9 cellular contexts compared by ENCODE assay signal in the genomic region with DNA sequence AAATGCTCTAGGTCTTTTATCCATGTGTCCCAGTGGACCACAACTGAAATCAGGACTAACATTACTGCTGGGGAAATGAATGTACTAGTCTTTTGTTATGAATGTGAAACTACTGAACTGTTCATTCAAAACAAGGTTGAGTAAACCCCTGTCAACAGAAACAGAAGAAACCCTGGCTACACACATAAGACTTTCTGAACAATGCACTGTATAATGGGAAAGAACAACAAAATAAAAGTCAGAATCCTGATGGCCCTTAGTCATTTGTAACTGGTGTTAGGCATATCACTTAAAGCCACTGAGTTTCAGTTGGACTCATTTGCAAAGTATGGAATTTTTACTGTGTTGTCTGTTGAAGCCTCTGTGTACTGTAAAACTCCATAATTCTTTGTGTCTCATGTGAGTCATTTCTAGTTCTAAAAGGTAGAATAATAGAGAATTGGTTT.
DNase-seq lines count a peak whose midpoint lies in the region; ATAC-seq, FAIRE-seq and TF ChIP-seq lines count a peak whose summit lies in the region.
"Had no signal": no experiment of that assay in that cellular context is flagged by ENCODE, and none has a peak within 500 bp of the region (broad histone marks: within the 10 kb centered on the region; RNA-seq: fewer than 3 reads in every experiment).

No MANE protein-coding gene starts in this region.

- H3K4me3 ChIP-seq in HepG2 (replicated peaks in 1 of 3; ENCODE audit: insufficient read depth in 1 of 3, low read depth in 2 of 3, low read length in 3 of 3), result no peak overlapping the region

- CTCF ChIA-PET in activated CD8-positive, alpha-beta T cell treated with anti-CD3 and anti-CD28 coated beads for 36 hours (lab: Charles Lee), result interaction anchor here (1.4 kb wide), 1 partner anchor 23 kb away, joined by 4 read pairs; no protein-coding TSS in a partner anchor
- CTCF ChIA-PET in activated CD8-positive, alpha-beta T cell treated with anti-CD3 and anti-CD28 coated beads, Interleukin-2, amount 10 ng/mL, durations not matched to agents 7 days and 5 days (lab: Charles Lee), result interaction anchor here (1.5 to 1.6 kb wide), 2 partner anchors 45 to 661 kb away, joined by 4 to 7 read pairs; no protein-coding TSS in a partner anchor
- CTCF ChIA-PET in HepG2 (lab: Yijun Ruan, JAX; ENCODE audit: low intra/inter-chr PET ratio, low total read pairs), result no interaction called here

- no TSS peak for BruUV-seq in HepG2 (replicated peaks; lab: Mats Ljungman, UMichigan)

- no peak for TF ChIP-seq EP300 in HepG2 (IDR thresholded peaks at IDR 0.05; ENCODE audit: low read depth in 2 of 2, low read length in 2 of 2)
- TF ChIP-seq EP300 in HepG2 (CRISPR knock-in tag; IDR thresholded peaks at IDR 0.05; ENCODE audit: borderline replicate concordance), result no peak

- H3K4me3 Mint-ChIP-seq in activated CD8-positive, alpha-beta T cell treated with anti-CD3 and anti-CD28 coated beads for 36 hours, result no peak overlapping the region
- H3K4me3 Mint-ChIP-seq in activated CD8-positive, alpha-beta T cell treated with anti-CD3 and anti-CD28 coated beads, Interleukin-2, amount 10 ng/mL, durations not matched to agents 7 days and 5 days, result no peak overlapping the region
- H3K4me3 Mint-ChIP-seq in osteocyte (ENCODE audit: unreplicated experiment), result no peak overlapping the region
- H3K4me3 Mint-ChIP-seq: B cell had no signal

- peaks cover 43% of the 10 kb centered on the region for H3K36me3 Mint-ChIP-seq in activated CD8-positive, alpha-beta T cell treated with anti-CD3 and anti-CD28 coated beads for 36 hours (ENCODE audit: low read depth)
- peaks cover 52% of the 10 kb centered on the region for H3K36me3 Mint-ChIP-seq in activated CD8-positive, alpha-beta T cell treated with anti-CD3 and anti-CD28 coated beads, Interleukin-2, amount 10 ng/mL, durations not matched to agents 7 days and 5 days (ENCODE audit: low read depth)
- peaks cover 14% of the 10 kb centered on the region for H3K36me3 Mint-ChIP-seq in osteocyte (ENCODE audit: unreplicated experiment)

- H3K27me3 Mint-ChIP-seq in activated CD8-positive, alpha-beta T cell treated with anti-CD3 and anti-CD28 coated beads for 36 hours, result no peaks in the 10 kb centered on the region
- no peaks in the 10 kb centered on the region for H3K27me3 Mint-ChIP-seq in activated CD8-positive, alpha-beta T cell treated with anti-CD3 and anti-CD28 coated beads, Interleukin-2, amount 10 ng/mL, durations not matched to agents 7 days and 5 days (ENCODE audit: low read depth)
- H3K27me3 Mint-ChIP-seq in osteocyte (ENCODE audit: unreplicated experiment), result no peaks in the 10 kb centered on the region
- H3K27me3 Mint-ChIP-seq: B cell had no signal

- peaks cover 40% of the 10 kb centered on the region for H3K4me1 Mint-ChIP-seq in activated CD8-positive, alpha-beta T cell treated with anti-CD3 and anti-CD28 coated beads for 36 hours (ENCODE audit: low read depth)
- H3K4me1 Mint-ChIP-seq in activated CD8-positive, alpha-beta T cell treated with anti-CD3 and anti-CD28 coated beads, Interleukin-2, amount 10 ng/mL, durations not matched to agents 7 days and 5 days (ENCODE audit: low read depth), result peaks cover 41% of the 10 kb centered on the region
- peaks cover 15% of the 10 kb centered on the region for H3K4me1 Mint-ChIP-seq in osteocyte (ENCODE audit: unreplicated experiment)
- H3K4me1 Mint-ChIP-seq: B cell had no signal

- no peaks in the 10 kb centered on the region for H3K4me1 ChIP-seq in HepG2 (ENCODE audit: insufficient read depth, low read length)

- no peak overlapping the region for H3K27ac Mint-ChIP-seq in activated CD8-positive, alpha-beta T cell treated with anti-CD3 and anti-CD28 coated beads for 36 hours
- H3K27ac Mint-ChIP-seq in activated CD8-positive, alpha-beta T cell treated with anti-CD3 and anti-CD28 coated beads, Interleukin-2, amount 10 ng/mL, durations not matched to agents 7 days and 5 days, result no peak overlapping the region
- H3K27ac Mint-ChIP-seq in osteocyte (ENCODE audit: unreplicated experiment), result peak overlapping the region; percentile 21
- H3K27ac Mint-ChIP-seq: B cell had no signal

- no peak overlapping the region for H2AFZ ChIP-seq in HepG2 (ENCODE audit: low read length)

- no peaks in the 10 kb centered on the region for H3K9me3 Mint-ChIP-seq in activated CD8-positive, alpha-beta T cell treated with anti-CD3 and anti-CD28 coated beads for 36 hours
- H3K9me3 Mint-ChIP-seq in activated CD8-positive, alpha-beta T cell treated with anti-CD3 and anti-CD28 coated beads, Interleukin-2, amount 10 ng/mL, durations not matched to agents 7 days and 5 days (ENCODE audit: insufficient read depth), result no peaks in the 10 kb centered on the region
- no peaks in the 10 kb centered on the region for H3K9me3 Mint-ChIP-seq in osteocyte (ENCODE audit: unreplicated experiment)

- no peak for TF ChIP-seq CTCF in activated CD8-positive, alpha-beta T cell treated with anti-CD3 and anti-CD28 coated beads for 36 hours (IDR thresholded peaks at IDR 0.05)
- no peak for TF ChIP-seq CTCF in osteocyte (IDR thresholded peaks at IDR 0.05)
- TF ChIP-seq CTCF in HepG2 (CRISPR knock-in tag; IDR thresholded peaks at IDR 0.05), result no peak

- peaks cover 4 to 26% of the 10 kb centered on the region in 2 experiments; a peak in 4 of 5 replicates for H3K36me3 ChIP-seq in HepG2 (replicated peaks in 1 of 2; ENCODE audit: control insufficient read depth in 1 of 2, insufficient read depth in 2 of 2, low read length in 2 of 2)

- no peak for TF ChIP-seq RAD21 in HepG2 (CRISPR knock-in tag; IDR thresholded peaks at IDR 0.05)

- H3K9ac ChIP-seq in HepG2 (ENCODE audit: insufficient read depth, low read depth, low read length), result no peak overlapping the region

- H4K20me1 ChIP-seq in HepG2 (ENCODE audit: insufficient read depth, low read length), result no peaks in the 10 kb centered on the region

- no peak overlapping the region for H3K4me2 ChIP-seq in HepG2 (ENCODE audit: low read depth, low read length)

- FAIRE-seq in HepG2 (lab: Jason Lieb, UNC), result no peak

- no peak overlapping the region for H3K27ac ChIP-seq in HepG2 (ENCODE audit: extremely low read length, insufficient read depth, low read length)

- H3K9me3 ChIP-seq in HepG2 (ENCODE audit: low read length), result no peaks in the 10 kb centered on the region

- ATAC-seq in activated CD8-positive, alpha-beta T cell treated with anti-CD3 and anti-CD28 coated beads for 36 hours, result peak; percentile 60
- no peak for ATAC-seq in activated CD8-positive, alpha-beta T cell treated with anti-CD3 and anti-CD28 coated beads, Interleukin-2, amount 10 ng/mL, durations not matched to agents 7 days and 5 days
- ATAC-seq in HG02642 (IDR thresholded peaks at IDR 0.05; ENCODE audit: poor library complexity, unreplicated experiment) (peak; percentile 89), HepG2 (no peak)

- POLR2A ChIA-PET in activated CD8-positive, alpha-beta T cell treated with anti-CD3 and anti-CD28 coated beads for 36 hours (lab: Charles Lee), result no interaction called here
- POLR2A ChIA-PET in activated CD8-positive, alpha-beta T cell treated with anti-CD3 and anti-CD28 coated beads, Interleukin-2, amount 10 ng/mL, durations not matched to agents 7 days and 5 days (lab: Charles Lee), result no interaction called here
- POLR2A ChIA-PET in HepG2 (lab: Yijun Ruan, JAX), result no interaction called here

- TF ChIP-seq POLR2A in HepG2 (IDR thresholded peaks at IDR 0.05; ENCODE audit: insufficient read depth in 1 of 2, low read depth in 2 of 2, low read length in 2 of 2), result no peak

- no peaks in the 10 kb centered on the region for H3K79me2 ChIP-seq in HepG2 (ENCODE audit: insufficient read depth, low read length)

- intact Hi-C loops in activated CD8-positive, alpha-beta T cell treated with anti-CD3 and anti-CD28 coated beads for 36 hours (cut with micrococcal nuclease), result no loop called here
- intact Hi-C loops in HepG2 (cut with micrococcal nuclease; ENCODE audit: unreplicated experiment), result no loop called here

- in situ Hi-C loops in HepG2 (cut with HindIII; ENCODE audit: extremely low pct_ligation_motif_present, low pct_unique_long_range_greater_than_20kb), result no loop called here

- H3K27me3 ChIP-seq in HepG2 (ENCODE audit: control insufficient read depth in 1 of 2, insufficient read depth in 2 of 2, low read length in 2 of 2), result no peaks in the 10 kb centered on the region

- DNase-seq in activated CD8-positive, alpha-beta T cell treated with anti-CD3 and anti-CD28 coated beads for 36 hours, result no peak
- no peak for DNase-seq in activated CD8-positive, alpha-beta T cell treated with anti-CD3 and anti-CD28 coated beads, Interleukin-2, amount 10 ng/mL, durations not matched to agents 7 days and 5 days
- DNase-seq in NCI-H69 (lab: John Stamatoyannopoulos, UW) (peak; percentile 74), osteocyte (ENCODE audit: extremely low spot score, unreplicated experiment) (no peak), LoVo (ENCODE audit: low spot score) (no peak), 8988T (no peak), HepG2 (ENCODE audit: low spot score) (no peak)

TF ChIP-seq in HepG2, 621 proteins besides CTCF, POLR2A, EP300 and RAD21 (continues in another document):
- TF ChIP-seq, protein P1, sequence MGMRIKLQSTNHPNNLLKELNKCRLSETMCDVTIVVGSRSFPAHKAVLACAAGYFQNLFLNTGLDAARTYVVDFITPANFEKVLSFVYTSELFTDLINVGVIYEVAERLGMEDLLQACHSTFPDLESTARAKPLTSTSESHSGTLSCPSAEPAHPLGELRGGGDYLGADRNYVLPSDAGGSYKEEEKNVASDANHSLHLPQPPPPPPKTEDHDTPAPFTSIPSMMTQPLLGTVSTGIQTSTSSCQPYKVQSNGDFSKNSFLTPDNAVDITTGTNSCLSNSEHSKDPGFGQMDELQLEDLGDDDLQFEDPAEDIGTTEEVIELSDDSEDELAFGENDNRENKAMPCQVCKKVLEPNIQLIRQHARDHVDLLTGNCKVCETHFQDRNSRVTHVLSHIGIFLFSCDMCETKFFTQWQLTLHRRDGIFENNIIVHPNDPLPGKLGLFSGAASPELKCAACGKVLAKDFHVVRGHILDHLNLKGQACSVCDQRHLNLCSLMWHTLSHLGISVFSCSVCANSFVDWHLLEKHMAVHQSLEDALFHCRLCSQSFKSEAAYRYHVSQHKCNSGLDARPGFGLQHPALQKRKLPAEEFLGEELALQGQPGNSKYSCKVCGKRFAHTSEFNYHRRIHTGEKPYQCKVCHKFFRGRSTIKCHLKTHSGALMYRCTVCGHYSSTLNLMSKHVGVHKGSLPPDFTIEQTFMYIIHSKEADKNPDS (CRISPR knock-in tag; IDR thresholded peaks at IDR 0.05), result no peak
- TF ChIP-seq ZNF34 (CRISPR knock-in tag; IDR thresholded peaks at IDR 0.05; ENCODE audit: borderline replicate concordance), result no peak
- no peak for TF ChIP-seq ZC3H13 (CRISPR knock-in tag; IDR thresholded peaks at IDR 0.05)
- TF ChIP-seq ZBTB3 (CRISPR knock-in tag; IDR thresholded peaks at IDR 0.05; ENCODE audit: borderline replicate concordance, low read depth), result no peak
- TF ChIP-seq, protein P2, sequence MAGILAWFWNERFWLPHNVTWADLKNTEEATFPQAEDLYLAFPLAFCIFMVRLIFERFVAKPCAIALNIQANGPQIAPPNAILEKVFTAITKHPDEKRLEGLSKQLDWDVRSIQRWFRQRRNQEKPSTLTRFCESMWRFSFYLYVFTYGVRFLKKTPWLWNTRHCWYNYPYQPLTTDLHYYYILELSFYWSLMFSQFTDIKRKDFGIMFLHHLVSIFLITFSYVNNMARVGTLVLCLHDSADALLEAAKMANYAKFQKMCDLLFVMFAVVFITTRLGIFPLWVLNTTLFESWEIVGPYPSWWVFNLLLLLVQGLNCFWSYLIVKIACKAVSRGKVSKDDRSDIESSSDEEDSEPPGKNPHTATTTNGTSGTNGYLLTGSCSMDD (CRISPR knock-in tag; IDR thresholded peaks at IDR 0.05), result no peak

Comparison
In these comparisons a context has a peak if more than half of its experiments do, and no peak if none do; other contexts are left out.
1. ATAC-seq: peak in activated CD8-positive, alpha-beta T cell treated with anti-CD3 and anti-CD28 coated beads for 36 hours (single experiment) and HG02642 (single experiment); none in activated CD8-positive, alpha-beta T cell treated with anti-CD3 and anti-CD28 coated beads, Interleukin-2, amount 10 ng/mL, durations not matched to agents 7 days and 5 days (single experiment) and HepG2 (single experiment).